Comparison of ENCODE assay signal across 29 cellular contexts in the genomic region with DNA sequence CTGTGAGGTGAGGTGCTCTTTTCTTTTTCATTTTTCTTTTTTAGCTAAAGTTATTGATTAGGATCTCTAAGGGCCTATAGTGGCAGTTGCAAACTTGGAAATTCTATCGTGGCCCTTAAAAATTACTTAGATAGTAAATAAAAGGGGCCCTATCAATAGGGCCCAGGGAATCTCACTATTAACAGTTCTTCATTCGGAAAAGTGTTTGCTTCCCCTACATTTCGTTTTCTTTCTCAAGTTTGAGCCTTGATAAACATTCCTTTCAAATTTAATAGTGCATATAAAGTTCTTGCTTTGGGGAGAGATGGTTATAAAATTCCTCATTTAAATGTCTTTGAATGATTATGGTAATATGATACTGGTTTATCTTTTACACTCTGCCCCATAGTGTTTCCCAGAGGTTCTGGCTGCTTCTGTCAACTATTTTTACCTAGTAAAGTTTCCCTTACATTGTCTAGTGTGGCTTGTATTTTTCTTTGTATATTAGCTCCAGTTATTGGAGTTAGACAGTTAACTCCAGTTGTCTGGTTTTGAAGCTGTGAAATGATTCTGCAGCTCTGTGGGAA.
"Had no signal": no experiment of that assay in that cellular context is flagged by ENCODE, and none has a peak within 500 bp of the region (broad histone marks: within the 10 kb centered on the region; RNA-seq: fewer than 3 reads in every experiment).

No MANE protein-coding gene starts in this region.

- H3K4me2 ChIP-seq: hepatocyte had no signal

- H3K4me3 ChIP-seq: colonic mucosa, coronary artery, dorsolateral prefrontal cortex, esophagus muscularis mucosa, esophagus squamous epithelium, gastrocnemius medialis, gastroesophageal sphincter, heart left ventricle, heart right ventricle, hepatocyte had no signal

- ATAC-seq: effector memory CD8-positive, alpha-beta T cell; esophagus mucosa; foreskin keratinocyte; gastrocnemius medialis; gastroesophageal sphincter; heart left ventricle; heart right ventricle had no signal

- H2AFZ ChIP-seq: hepatocyte had no signal

- H3K79me2 ChIP-seq: hepatocyte had no signal

- H3K9me3 ChIP-seq: colonic mucosa, esophagus muscularis mucosa, esophagus squamous epithelium, gastrocnemius medialis, gastroesophageal sphincter, heart left ventricle, heart right ventricle had no signal

- H3K27ac Mint-ChIP-seq: dendritic cell treated with granulocyte-macrophage colony-stimulating factor and Interleukin-4, amounts not matched to agents 40 ng/mL and 50 ng/mL, for 4 days; effector memory CD8-positive, alpha-beta T cell; endodermal cell had no signal

- H3K4me3 Mint-ChIP-seq: dendritic cell treated with granulocyte-macrophage colony-stimulating factor and Interleukin-4, amounts not matched to agents 40 ng/mL and 50 ng/mL, for 4 days; effector memory CD8-positive, alpha-beta T cell; endodermal cell had no signal

- H3K4me1 ChIP-seq: colonic mucosa, esophagus squamous epithelium, foreskin keratinocyte, gastrocnemius medialis, gastroesophageal sphincter had no signal

- H3K9me3 Mint-ChIP-seq: dendritic cell treated with granulocyte-macrophage colony-stimulating factor and Interleukin-4, amounts not matched to agents 40 ng/mL and 50 ng/mL, for 4 days; effector memory CD8-positive, alpha-beta T cell; endodermal cell had no signal

- DNase-seq: colonic mucosa; cortex of kidney; dermis blood vessel endothelial cell; dorsolateral prefrontal cortex; effector CD4-positive, alpha-beta T cell; effector memory CD4-positive, alpha-beta T cell; effector memory CD8-positive, alpha-beta T cell; endodermal cell; erythroblast; esophagus squamous epithelium; foreskin fibroblast; foreskin keratinocyte; foreskin melanocyte; gastrocnemius medialis; glutamatergic neuron; head of caudate nucleus; heart left ventricle; heart right ventricle had no signal

- FAIRE-seq: colon, endometrium, endothelial cell of umbilical vein, frontal cortex had no signal

- H3K36me3 ChIP-seq: colonic mucosa, esophagus muscularis mucosa, esophagus squamous epithelium, gastrocnemius medialis, gastroesophageal sphincter, heart left ventricle, heart right ventricle had no signal

- H3K27ac ChIP-seq: colonic mucosa, coronary artery, dorsolateral prefrontal cortex, epithelial cell of prostate, esophagus muscularis mucosa, esophagus squamous epithelium, foreskin keratinocyte, gastrocnemius medialis, gastroesophageal sphincter, heart left ventricle, heart right ventricle, hepatocyte had no signal
